ENCODE assay signal across 22 cellular contexts in genomic region chr17:64134216-64134970, GRCh38.
"Had no signal": no experiment of that assay in that cellular context is flagged by ENCODE, and none has a peak within 500 bp of the region (broad histone marks: within the 10 kb centered on the region; RNA-seq: fewer than 3 reads in every experiment).

No MANE protein-coding gene starts in this region.

- H3K27ac ChIP-seq: brain microvascular endothelial cell, epithelial cell of prostate, esophagus squamous epithelium, gastroesophageal sphincter, VCaP had no signal

- H3K4me3 Mint-ChIP-seq: activated CD8-positive, alpha-beta T cell treated with anti-CD3 and anti-CD28 coated beads for 36 hours; activated naive CD8-positive, alpha-beta T cell; activated T-cell treated with anti-CD3 and anti-CD28 coated beads, Interleukin-2, amount 50 U/mL, for 4 hours; activated T-helper 17 cell treated with anti-CD3 and anti-CD28 coated beads, Interleukin-2, amount 50 U/mL, for 72 hours; effector memory CD8-positive, alpha-beta T cell; T-cell; T-helper 1 cell treated with Interleukin-12 subunit alpha and Interleukin-12 subunit beta and Interleukin-4 antibody, amounts not matched to agents 30 μg/mL and 1 μg/mL, for 36 hours; WTC11 had no signal

- DNase-seq: activated CD4-positive, alpha-beta T cell treated with anti-CD3 and anti-CD28 coated beads, Interleukin-2, amount 50 U/mL, for 1 hour; activated CD4-positive, alpha-beta T cell treated with anti-CD3 and anti-CD28 coated beads, Interleukin-2, amount 50 U/mL, for 48 hours; activated effector memory CD4-positive, alpha-beta T cell treated with Interleukin-2 at 50 U/mL for 16 hours; activated gamma-delta T cell treated with Interleukin-2 at 50 U/mL for 16 hours; activated naive CD4-positive, alpha-beta T cell treated with anti-CD3 and anti-CD28 coated beads, Interleukin-2, amount 50 U/mL, for 16 hours; activated naive CD4-positive, alpha-beta T cell treated with Interleukin-2 at 50 U/mL for 16 hours; activated T-cell treated with anti-CD3 and anti-CD28 coated beads, Interleukin-2, amount 50 U/mL, for 4 hours; cortex of kidney; effector CD4-positive, alpha-beta T cell; esophagus squamous epithelium; T-helper 9 cell had no signal

- H3K36me3 ChIP-seq: brain microvascular endothelial cell, esophagus squamous epithelium, gastroesophageal sphincter had no signal

- H3K9me3 Mint-ChIP-seq: activated CD8-positive, alpha-beta T cell treated with anti-CD3 and anti-CD28 coated beads for 36 hours; activated T-cell treated with anti-CD3 and anti-CD28 coated beads, Interleukin-2, amount 50 U/mL, for 4 hours; activated T-helper 17 cell treated with anti-CD3 and anti-CD28 coated beads, Interleukin-2, amount 50 U/mL, for 72 hours; effector memory CD8-positive, alpha-beta T cell; T-cell; T-helper 1 cell treated with Interleukin-12 subunit alpha and Interleukin-12 subunit beta and Interleukin-4 antibody, amounts not matched to agents 30 μg/mL and 1 μg/mL, for 36 hours; WTC11 had no signal

- H3K27ac Mint-ChIP-seq: activated CD8-positive, alpha-beta T cell treated with anti-CD3 and anti-CD28 coated beads for 36 hours; activated naive CD8-positive, alpha-beta T cell; activated T-helper 17 cell treated with anti-CD3 and anti-CD28 coated beads, Interleukin-2, amount 50 U/mL, for 72 hours; effector memory CD8-positive, alpha-beta T cell; T-cell; WTC11 had no signal

- H3K36me3 Mint-ChIP-seq: activated naive CD8-positive, alpha-beta T cell; T-cell; WTC11 had no signal

- H3K4me3 ChIP-seq: esophagus squamous epithelium, gastroesophageal sphincter had no signal

- H3K27me3 ChIP-seq: brain microvascular endothelial cell, esophagus squamous epithelium, gastroesophageal sphincter had no signal

- H3K27me3 Mint-ChIP-seq: activated CD8-positive, alpha-beta T cell treated with anti-CD3 and anti-CD28 coated beads for 36 hours; activated naive CD8-positive, alpha-beta T cell; activated T-helper 17 cell treated with anti-CD3 and anti-CD28 coated beads, Interleukin-2, amount 50 U/mL, for 72 hours; effector memory CD8-positive, alpha-beta T cell; T-cell had no signal

- H3K9me3 ChIP-seq: esophagus squamous epithelium, gastroesophageal sphincter had no signal
